In the genomic region with DNA sequence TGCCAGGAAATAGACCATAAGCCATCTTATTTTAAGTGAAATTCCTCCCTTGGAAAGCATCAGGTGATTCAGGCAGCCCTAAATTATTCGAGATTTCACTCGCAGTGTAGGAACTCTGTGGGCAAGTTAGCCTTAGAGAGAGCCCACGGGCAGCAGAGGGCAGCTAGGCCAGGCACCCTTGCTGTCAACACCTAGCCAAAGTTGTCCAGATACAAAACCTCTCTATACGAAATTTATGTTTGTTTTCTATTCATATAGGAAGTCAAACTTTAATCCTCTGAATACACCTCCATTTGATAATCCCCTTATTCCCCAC, we compare ENCODE assay signal across 25 cellular contexts.
DNase-seq lines count a peak whose midpoint lies in the region; ATAC-seq and TF ChIP-seq lines count a peak whose summit lies in the region.
"Had no signal": no experiment of that assay in that cellular context is flagged by ENCODE, and none has a peak within 500 bp of the region (broad histone marks: within the 10 kb centered on the region; RNA-seq: fewer than 3 reads in every experiment).

No MANE protein-coding gene starts in this region.

- POLR2A ChIA-PET in CD8-positive, alpha-beta T cell (lab: Charles Lee): interaction anchor here (2.1 kb wide), 1 partner anchor 25 kb away, joined by 5 read pairs; no protein-coding TSS in a partner anchor
- POLR2A ChIA-PET in WTC11 (lab: Charles Lee) (no interaction called here), PC-9 (lab: Charles Lee; ENCODE audit: unreplicated experiment) (no interaction called here)
- POLR2A ChIA-PET in naive thymus-derived CD4-positive, alpha-beta T cell (lab: Charles Lee): interaction anchor here (0.7 to 2.8 kb wide), 3 partner anchors 9 to 90 kb away, joined by 5 to 10 read pairs (median 7); no protein-coding TSS in a partner anchor

- no peak overlapping the region for H2AFZ ChIP-seq in PC-9

- H3K27ac ChIP-seq in 22Rv1 (peak overlapping the region; percentile 49), PC-9 (no peak overlapping the region), caudate nucleus (ENCODE audit: low read depth, low read length) (no peak overlapping the region)
- H3K27ac ChIP-seq in CD8-positive, alpha-beta T cell (ENCODE audit: low read depth, low read length): peak overlapping the region; percentile 37
- no peak overlapping the region for H3K27ac ChIP-seq in naive thymus-derived CD4-positive, alpha-beta T cell (ENCODE audit: low read depth, low read length)
- H3K27ac ChIP-seq: BLaER1, RWPE1 had no signal

- intact Hi-C loops in CD8-positive, alpha-beta T cell (cut with DNase I, micrococcal nuclease): loop anchor here (1.0 to 10.0 kb wide), 6 partner anchors 54 to 1045 kb away; partner anchors contain the start of gene GATA3 (in 1 of the 2)
- intact Hi-C loops in naive thymus-derived CD4-positive, alpha-beta T cell (cut with micrococcal nuclease): loop anchor here in 1 of 2 donors (1.0 to 5.0 kb wide), 9 partner anchors 8 to 1311 kb away; partner anchors contain the start of genes ATP5F1C, GATA3 and KIN
- intact Hi-C loops in PC-9 (cut with micrococcal nuclease; ENCODE audit: unreplicated experiment): no loop called here

- no peaks in the 10 kb centered on the region for H3K79me2 ChIP-seq in PC-9 (ENCODE audit: low read depth)

- H3K9me3 ChIP-seq in CD8-positive, alpha-beta T cell (ENCODE audit: low read length): no peaks in the 10 kb centered on the region
- no peaks in the 10 kb centered on the region for H3K9me3 ChIP-seq in naive thymus-derived CD4-positive, alpha-beta T cell (ENCODE audit: control insufficient read depth in 2 of 3, low read length in 3 of 3)
- no peaks in the 10 kb centered on the region for H3K9me3 ChIP-seq in PC-9 (ENCODE audit: insufficient read depth, low read depth)
- H3K9me3 ChIP-seq: BLaER1, HAP-1, MG63 had no signal

- H3K36me3 Mint-ChIP-seq in CD8-positive, alpha-beta T cell: no peaks in the 10 kb centered on the region
- no peaks in the 10 kb centered on the region for H3K36me3 Mint-ChIP-seq in WTC11
- no peaks in the 10 kb centered on the region for H3K36me3 Mint-ChIP-seq in naive thymus-derived CD4-positive, alpha-beta T cell
- H3K36me3 Mint-ChIP-seq: CD8-positive, alpha-beta memory T cell had no signal

- H3K4me3 Mint-ChIP-seq in CD8-positive, alpha-beta T cell: no peak overlapping the region
- H3K4me3 Mint-ChIP-seq in WTC11: no peak overlapping the region
- H3K4me3 Mint-ChIP-seq in naive thymus-derived CD4-positive, alpha-beta T cell: peak overlapping the region in 5 of 10 donors; percentile 30 to 82 (median 67)
- H3K4me3 Mint-ChIP-seq: HFFc6 had no signal

- no peak overlapping the region for H3K4me3 ChIP-seq in CD8-positive, alpha-beta T cell (ENCODE audit: low read depth, low read length)
- no peak overlapping the region for H3K4me3 ChIP-seq in naive thymus-derived CD4-positive, alpha-beta T cell (ENCODE audit: low read length)
- no peak overlapping the region for H3K4me3 ChIP-seq in PC-9
- H3K4me3 ChIP-seq: BLaER1, HAP-1, MG63 had no signal

- H3K36me3 ChIP-seq in CD8-positive, alpha-beta T cell (ENCODE audit: insufficient read depth, low read length): no peaks in the 10 kb centered on the region
- H3K36me3 ChIP-seq in naive thymus-derived CD4-positive, alpha-beta T cell (ENCODE audit: control insufficient read depth in 2 of 3, insufficient read depth in 3 of 3, low read length in 3 of 3): no peaks in the 10 kb centered on the region
- no peaks in the 10 kb centered on the region for H3K36me3 ChIP-seq in PC-9 (ENCODE audit: low read depth)
- H3K36me3 ChIP-seq: BLaER1, HAP-1, MG63 had no signal

- H3K27ac Mint-ChIP-seq in CD8-positive, alpha-beta T cell: peak overlapping the region; percentile 33
- H3K27ac Mint-ChIP-seq in WTC11: no peak overlapping the region
- peak overlapping the region in 8 of 9 donors; percentile 64 to 97 (median 90) for H3K27ac Mint-ChIP-seq in naive thymus-derived CD4-positive, alpha-beta T cell
- H3K27ac Mint-ChIP-seq: HFFc6 had no signal

- TF ChIP-seq CTCF in 22Rv1 (IDR thresholded peaks at IDR 0.05): no peak
- no peak for TF ChIP-seq CTCF in CD8-positive, alpha-beta T cell (IDR thresholded peaks at IDR 0.05)
- no peak for TF ChIP-seq CTCF in WTC11 (IDR thresholded peaks at IDR 0.05)
- no peak for TF ChIP-seq CTCF in PC-9 (conservative IDR thresholded peaks at IDR 0.05)

- no peak for ATAC-seq in CD8-positive, alpha-beta T cell
- peak; percentile 62 for ATAC-seq in WTC11
- no peak for ATAC-seq in naive thymus-derived CD4-positive, alpha-beta T cell
- ATAC-seq in GM18519 (IDR thresholded peaks at IDR 0.05; ENCODE audit: low FRiP score, unreplicated experiment): no peak
- ATAC-seq: Panc1 had no signal

- H3F3A ChIP-seq in PC-9 (ENCODE audit: insufficient read depth, low read depth): no peaks in the 10 kb centered on the region

- CTCF ChIA-PET in CD8-positive, alpha-beta T cell (lab: Charles Lee): no interaction called here
- CTCF ChIA-PET in WTC11 (lab: Charles Lee) (no interaction called here), PC-9 (lab: Charles Lee) (no interaction called here)
- CTCF ChIA-PET in naive thymus-derived CD4-positive, alpha-beta T cell (lab: Charles Lee): interaction anchor here (0.6 kb wide), 1 partner anchor 23 kb away, joined by 5 read pairs; no protein-coding TSS in a partner anchor

- DNase-seq in CD8-positive, alpha-beta T cell: no peak
- DNase-seq in WTC11 (ENCODE audit: low spot score): no peak
- no peak for DNase-seq in naive thymus-derived CD4-positive, alpha-beta T cell
- DNase-seq in PC-9: no peak
- no peak for DNase-seq in caudate nucleus (lab: John Stamatoyannopoulos, UW)
- DNase-seq: DMS 273 treated with DMSO at 0.1 percent for 48 hours, DMS79, GF-D8, GOT3, HFFc6, KBM-7, MG63, NCI-H1417, NCI-H1694 treated with DMSO at 0.1 percent for 48 hours, NCI-H2171, NCI-H510A, NCI-H69, SHP77 had no signal

- H3K4me1 Mint-ChIP-seq in CD8-positive, alpha-beta T cell (ENCODE audit: low read depth): peaks cover 30% of the 10 kb centered on the region
- peaks cover 3% of the 10 kb centered on the region for H3K4me1 Mint-ChIP-seq in WTC11
- H3K4me1 Mint-ChIP-seq in naive thymus-derived CD4-positive, alpha-beta T cell: peaks cover 10 to 42% (median 39%) of the 10 kb centered on the region in 7 donors

- no TSS peak for BruUV-seq in PC-9 (replicated peaks; lab: Mats Ljungman, UMichigan)

- H3K27me3 ChIP-seq in CD8-positive, alpha-beta T cell (ENCODE audit: insufficient read depth, low read length): no peaks in the 10 kb centered on the region
- H3K27me3 ChIP-seq in naive thymus-derived CD4-positive, alpha-beta T cell (ENCODE audit: control insufficient read depth in 2 of 2, insufficient read depth in 2 of 2, low read length in 2 of 2): no peaks in the 10 kb centered on the region
- no peaks in the 10 kb centered on the region for H3K27me3 ChIP-seq in PC-9 (ENCODE audit: insufficient read depth, low read depth)
- H3K27me3 ChIP-seq: BLaER1, MG63 had no signal

- H4K20me1 ChIP-seq in PC-9 (ENCODE audit: insufficient read depth): no peaks in the 10 kb centered on the region
- H4K20me1 ChIP-seq: BLaER1 had no signal

- no peak overlapping the region for H3K4me2 ChIP-seq in PC-9
- H3K4me2 ChIP-seq: BLaER1 had no signal

- H3K9me2 ChIP-seq in PC-9 (ENCODE audit: insufficient read depth): no peaks in the 10 kb centered on the region

- peaks cover 28% of the 10 kb centered on the region for H3K4me1 ChIP-seq in CD8-positive, alpha-beta T cell (ENCODE audit: insufficient read depth, low read length)
- peaks cover 0 to 26% of the 10 kb centered on the region in 2 donors for H3K4me1 ChIP-seq in naive thymus-derived CD4-positive, alpha-beta T cell (ENCODE audit: control insufficient read depth in 2 of 2, insufficient read depth in 2 of 2, low read length in 2 of 2)
- H3K4me1 ChIP-seq in PC-9 (replicated peaks; ENCODE audit: insufficient read depth): no peaks in the 10 kb centered on the region
- H3K4me1 ChIP-seq: BLaER1, HAP-1 had no signal

- H3K27me3 Mint-ChIP-seq in CD8-positive, alpha-beta T cell (ENCODE audit: low read depth): no peaks in the 10 kb centered on the region
- peaks cover 96% of the 10 kb centered on the region for H3K27me3 Mint-ChIP-seq in WTC11 (ENCODE audit: low read depth)
- no peaks in the 10 kb centered on the region for H3K27me3 Mint-ChIP-seq in naive thymus-derived CD4-positive, alpha-beta T cell

- peaks cover 4% of the 10 kb centered on the region for H3K9me3 Mint-ChIP-seq in CD8-positive, alpha-beta T cell
- no peaks in the 10 kb centered on the region for H3K9me3 Mint-ChIP-seq in WTC11
- H3K9me3 Mint-ChIP-seq in naive thymus-derived CD4-positive, alpha-beta T cell: peaks cover 0 to 9% (median 0%) of the 10 kb centered on the region in 11 donors
- H3K9me3 Mint-ChIP-seq: CD8-positive, alpha-beta memory T cell had no signal

TF ChIP-seq in WTC11, 78 proteins besides CTCF, POLR2A, EP300 and RAD21 (continues in another document):
- TF ChIP-seq FOXJ3 (CRISPR knock-in tag; IDR thresholded peaks at IDR 0.05; ENCODE audit: borderline replicate concordance) (no peak), RORB (CRISPR knock-in tag; IDR thresholded peaks at IDR 0.05) (no peak), TEAD4 (CRISPR knock-in tag; IDR thresholded peaks at IDR 0.05) (no peak), ELF4 (CRISPR knock-in tag; IDR thresholded peaks at IDR 0.05; ENCODE audit: low read depth) (no peak), ZNF396 (CRISPR knock-in tag; IDR thresholded peaks at IDR 0.05; ENCODE audit: borderline replicate concordance) (no peak), RELA (CRISPR knock-in tag; IDR thresholded peaks at IDR 0.05; ENCODE audit: borderline replicate concordance) (no peak), ZNF138 (CRISPR knock-in tag; conservative IDR thresholded peaks at IDR 0.05) (no peak), SOX15 (CRISPR knock-in tag; IDR thresholded peaks at IDR 0.05) (no peak), CBFB (CRISPR knock-in tag; IDR thresholded peaks at IDR 0.05; ENCODE audit: low read depth) (no peak)
- TF ChIP-seq, protein P1, sequence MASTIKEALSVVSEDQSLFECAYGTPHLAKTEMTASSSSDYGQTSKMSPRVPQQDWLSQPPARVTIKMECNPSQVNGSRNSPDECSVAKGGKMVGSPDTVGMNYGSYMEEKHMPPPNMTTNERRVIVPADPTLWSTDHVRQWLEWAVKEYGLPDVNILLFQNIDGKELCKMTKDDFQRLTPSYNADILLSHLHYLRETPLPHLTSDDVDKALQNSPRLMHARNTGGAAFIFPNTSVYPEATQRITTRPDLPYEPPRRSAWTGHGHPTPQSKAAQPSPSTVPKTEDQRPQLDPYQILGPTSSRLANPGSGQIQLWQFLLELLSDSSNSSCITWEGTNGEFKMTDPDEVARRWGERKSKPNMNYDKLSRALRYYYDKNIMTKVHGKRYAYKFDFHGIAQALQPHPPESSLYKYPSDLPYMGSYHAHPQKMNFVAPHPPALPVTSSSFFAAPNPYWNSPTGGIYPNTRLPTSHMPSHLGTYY (CRISPR knock-in tag; IDR thresholded peaks at IDR 0.05): no peak

Comparison
In these comparisons a context has a peak if more than half of its experiments do, and no peak if none do; other contexts are left out.
1. H3K27ac ChIP-seq: peak in 22Rv1 (single experiment) and CD8-positive, alpha-beta T cell (single experiment); none in naive thymus-derived CD4-positive, alpha-beta T cell (single experiment), PC-9 (single experiment) and caudate nucleus (single experiment).
2. POLR2A ChIA-PET loops: an anchor here in CD8-positive, alpha-beta T cell (2.1 kb wide) and naive thymus-derived CD4-positive, alpha-beta T cell (0.7 to 2.8 kb wide); none called in WTC11 and PC-9.